29 cellular contexts compared by ENCODE assay signal in the genomic region with DNA sequence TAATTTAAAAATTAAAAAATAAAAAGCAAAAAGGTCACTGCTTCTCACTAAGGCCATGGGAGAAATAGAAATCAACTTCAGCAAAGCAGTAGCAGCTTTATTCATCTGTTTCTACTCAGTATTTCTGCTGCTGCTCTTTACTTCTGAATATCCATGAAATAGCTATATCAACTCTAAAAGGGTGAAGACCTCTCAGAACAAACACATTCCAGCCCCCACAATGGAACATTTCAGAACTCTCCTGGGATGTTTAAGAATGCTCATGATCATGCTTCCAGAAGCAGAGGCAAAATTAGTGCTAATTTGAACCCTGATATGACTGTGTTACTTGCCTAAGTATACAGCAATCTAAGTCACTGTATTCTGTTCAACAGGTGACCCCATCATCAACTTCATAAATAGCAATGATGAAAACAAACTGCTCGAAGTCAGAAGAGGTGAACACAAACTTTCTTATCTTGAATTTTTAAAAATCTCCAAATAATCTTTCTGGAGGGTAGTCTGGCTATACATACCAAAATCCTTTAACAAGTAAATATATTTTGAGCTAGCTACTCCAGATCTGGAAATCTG.
"Had no signal": no experiment of that assay in that cellular context is flagged by ENCODE, and none has a peak within 500 bp of the region (broad histone marks: within the 10 kb centered on the region; RNA-seq: fewer than 3 reads in every experiment).

No MANE protein-coding gene starts in this region.

- FAIRE-seq: astrocyte, bronchial epithelial cell, endometrium, endothelial cell of umbilical vein had no signal

- H3K9me3 ChIP-seq: colonic mucosa, esophagus squamous epithelium, gastroesophageal sphincter had no signal

- H3K36me3 ChIP-seq: brain microvascular endothelial cell, colonic mucosa, esophagus squamous epithelium, gastroesophageal sphincter had no signal

- H3K4me1 ChIP-seq: colonic mucosa had no signal

- H3K4me3 ChIP-seq: colonic mucosa, esophagus squamous epithelium, gastroesophageal sphincter had no signal

- H3K27ac ChIP-seq: brain microvascular endothelial cell, colonic mucosa, epithelial cell of prostate, gastroesophageal sphincter had no signal

- ATAC-seq: activated CD4-positive, alpha-beta T cell treated with anti-CD3 and anti-CD28 coated beads for 36 hours; activated CD8-positive, alpha-beta memory T cell treated with anti-CD3 and anti-CD28 coated beads, Interleukin-2, amount 10 ng/mL, durations not matched to agents 7 days and 5 days; activated CD8-positive, alpha-beta T cell treated with anti-CD3 and anti-CD28 coated beads, Interleukin-2, amount 10 ng/mL, durations not matched to agents 7 days and 5 days; activated naive CD4-positive, alpha-beta T cell treated with anti-CD3 and anti-CD28 coated beads, Interleukin-2, amount 50 U/mL, for 72 hours; gastroesophageal sphincter had no signal

- H3K27me3 ChIP-seq: brain microvascular endothelial cell, colonic mucosa, esophagus squamous epithelium, gastroesophageal sphincter had no signal

- DNase-seq: activated CD4-positive, alpha-beta memory T cell treated with anti-CD3 and anti-CD28 coated beads for 36 hours; activated CD4-positive, alpha-beta T cell treated with anti-CD3 and anti-CD28 coated beads for 36 hours; activated CD4-positive, alpha-beta T cell treated with anti-CD3 and anti-CD28 coated beads, Interleukin-2, amount 10 ng/mL, durations not matched to agents 24 days and 14 days; activated CD4-positive, CD25-positive, alpha-beta regulatory T cell; activated CD4-positive, CD25-positive, alpha-beta regulatory T cell treated with anti-CD3 and anti-CD28 coated beads, Interleukin-2, amount 50 U/mL, for 72 hours; activated CD8-positive, alpha-beta memory T cell treated with anti-CD3 and anti-CD28 coated beads, Interleukin-2, amount 10 ng/mL, durations not matched to agents 7 days and 5 days; activated CD8-positive, alpha-beta memory T cell treated with anti-CD3 and anti-CD28 coated beads, Interleukin-2, amount 50 U/mL, for 4 hours; activated CD8-positive, alpha-beta T cell treated with anti-CD3 and anti-CD28 coated beads, Interleukin-2, amount 10 ng/mL, durations not matched to agents 7 days and 5 days; activated gamma-delta T cell; activated naive CD4-positive, alpha-beta T cell; activated naive CD4-positive, alpha-beta T cell treated with anti-CD3 and anti-CD28 coated beads, Interleukin-2, amount 10 ng/mL, durations not matched to agents 7 days and 5 days; activated naive CD8-positive, alpha-beta T cell treated with anti-CD3 and anti-CD28 coated beads, Interleukin-2, amount 10 ng/mL, durations not matched to agents 7 days and 5 days; activated T-cell treated with anti-CD3 and anti-CD28 coated beads, Interleukin-2, amount 50 U/mL, for 1 hour; activated T-cell treated with anti-CD3 and anti-CD28 coated beads, Interleukin-2, amount 50 U/mL, for 48 hours; amniotic stem cell; anterior cingulate cortex; brain microvascular endothelial cell; colonic mucosa; effector CD8-positive, alpha-beta T cell; esophagus squamous epithelium; foreskin melanocyte; T-helper 2 cell had no signal
